Comparison of ENCODE assay signal across 1 cellular context in the genomic region with DNA sequence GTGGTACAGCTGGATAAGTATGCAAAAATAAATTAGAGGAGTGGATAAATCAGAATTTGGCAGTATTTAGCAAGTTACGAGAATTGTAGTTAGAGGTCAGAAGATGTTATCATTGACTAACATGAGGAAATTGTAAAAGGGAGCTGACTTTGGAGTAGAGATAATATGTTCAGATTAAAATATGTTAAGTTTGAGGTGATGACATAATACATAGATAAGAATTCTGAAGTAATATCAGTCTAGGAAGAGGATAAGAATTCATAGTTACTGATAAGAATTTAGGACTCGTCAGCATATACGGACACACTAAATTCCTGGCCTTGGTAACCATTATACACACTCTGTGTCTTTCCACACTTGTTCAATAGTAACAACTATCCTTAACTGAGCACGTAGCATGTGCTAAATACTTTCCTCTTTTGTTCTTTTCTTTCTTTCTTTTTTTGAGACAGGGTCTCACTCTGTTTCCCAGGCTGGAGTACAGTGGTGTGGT.
TF ChIP-seq lines count a peak whose summit lies in the region.

No MANE protein-coding gene starts in this region.

TF ChIP-seq in K562, 482 proteins besides CTCF, POLR2A, EP300 and RAD21 (continued from another document):
- TF ChIP-seq, protein P1, sequence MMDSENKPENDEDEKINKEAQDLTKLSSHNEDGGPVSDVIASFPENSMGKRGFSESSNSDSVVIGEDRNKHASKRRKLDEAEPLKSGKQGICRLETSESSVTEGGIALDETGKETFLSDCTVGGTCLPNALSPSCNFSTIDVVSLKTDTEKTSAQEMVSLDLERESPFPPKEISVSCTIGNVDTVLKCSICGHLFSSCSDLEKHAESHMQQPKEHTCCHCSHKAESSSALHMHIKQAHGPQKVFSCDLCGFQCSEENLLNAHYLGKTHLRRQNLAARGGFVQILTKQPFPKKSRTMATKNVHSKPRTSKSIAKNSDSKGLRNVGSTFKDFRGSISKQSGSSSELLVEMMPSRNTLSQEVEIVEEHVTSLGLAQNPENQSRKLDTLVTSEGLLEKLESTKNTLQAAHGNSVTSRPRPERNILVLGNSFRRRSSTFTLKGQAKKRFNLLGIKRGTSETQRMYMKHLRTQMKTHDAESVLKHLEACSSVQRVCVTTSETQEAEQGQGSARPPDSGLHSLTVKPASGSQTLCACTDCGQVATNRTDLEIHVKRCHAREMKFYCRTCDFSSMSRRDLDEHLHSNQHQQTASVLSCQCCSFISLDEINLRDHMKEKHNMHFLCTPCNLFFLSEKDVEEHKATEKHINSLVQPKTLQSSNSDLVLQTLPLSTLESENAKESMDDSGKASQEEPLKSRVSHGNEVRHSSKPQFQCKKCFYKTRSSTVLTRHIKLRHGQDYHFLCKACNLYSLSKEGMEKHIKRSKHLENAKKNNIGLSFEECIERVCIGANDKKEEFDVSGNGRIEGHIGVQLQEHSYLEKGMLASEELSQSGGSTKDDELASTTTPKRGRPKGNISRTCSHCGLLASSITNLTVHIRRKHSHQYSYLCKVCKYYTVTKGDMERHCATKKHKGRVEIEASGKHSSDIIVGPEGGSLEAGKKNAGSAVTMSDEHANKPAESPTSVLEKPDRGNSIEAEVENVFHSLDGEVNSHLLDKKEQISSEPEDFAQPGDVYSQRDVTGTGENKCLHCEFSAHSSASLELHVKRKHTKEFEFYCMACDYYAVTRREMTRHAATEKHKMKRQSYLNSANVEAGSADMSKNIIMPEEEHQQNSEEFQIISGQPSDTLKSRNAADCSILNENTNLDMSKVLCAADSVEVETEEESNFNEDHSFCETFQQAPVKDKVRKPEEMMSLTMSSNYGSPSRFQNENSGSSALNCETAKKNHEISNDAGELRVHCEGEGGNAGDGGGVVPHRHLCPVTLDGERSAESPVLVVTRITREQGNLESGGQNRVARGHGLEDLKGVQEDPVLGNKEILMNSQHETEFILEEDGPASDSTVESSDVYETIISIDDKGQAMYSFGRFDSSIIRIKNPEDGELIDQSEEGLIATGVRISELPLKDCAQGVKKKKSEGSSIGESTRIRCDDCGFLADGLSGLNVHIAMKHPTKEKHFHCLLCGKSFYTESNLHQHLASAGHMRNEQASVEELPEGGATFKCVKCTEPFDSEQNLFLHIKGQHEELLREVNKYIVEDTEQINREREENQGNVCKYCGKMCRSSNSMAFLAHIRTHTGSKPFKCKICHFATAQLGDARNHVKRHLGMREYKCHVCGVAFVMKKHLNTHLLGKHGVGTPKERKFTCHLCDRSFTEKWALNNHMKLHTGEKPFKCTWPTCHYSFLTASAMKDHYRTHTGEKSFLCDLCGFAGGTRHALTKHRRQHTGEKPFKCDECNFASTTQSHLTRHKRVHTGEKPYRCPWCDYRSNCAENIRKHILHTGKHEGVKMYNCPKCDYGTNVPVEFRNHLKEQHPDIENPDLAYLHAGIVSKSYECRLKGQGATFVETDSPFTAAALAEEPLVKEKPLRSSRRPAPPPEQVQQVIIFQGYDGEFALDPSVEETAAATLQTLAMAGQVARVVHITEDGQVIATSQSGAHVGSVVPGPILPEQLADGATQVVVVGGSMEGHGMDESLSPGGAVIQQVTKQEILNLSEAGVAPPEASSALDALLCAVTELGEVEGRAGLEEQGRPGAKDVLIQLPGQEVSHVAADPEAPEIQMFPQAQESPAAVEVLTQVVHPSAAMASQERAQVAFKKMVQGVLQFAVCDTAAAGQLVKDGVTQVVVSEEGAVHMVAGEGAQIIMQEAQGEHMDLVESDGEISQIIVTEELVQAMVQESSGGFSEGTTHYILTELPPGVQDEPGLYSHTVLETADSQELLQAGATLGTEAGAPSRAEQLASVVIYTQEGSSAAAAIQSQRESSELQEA (IDR thresholded peaks at IDR 0.05; ENCODE audit: low read depth): no peak
- TF ChIP-seq RFX1 (IDR thresholded peaks at IDR 0.05) (no peak), MXI1 (IDR thresholded peaks at IDR 0.05; ENCODE audit: low read depth, low read length) (no peak), ZNF384 (IDR thresholded peaks at IDR 0.05; ENCODE audit: low read depth, low read length) (no peak), TEAD1 (CRISPR knock-in tag; IDR thresholded peaks at IDR 0.05) (no peak), ZNF316 (IDR thresholded peaks at IDR 0.05) (peak; percentile 77), ZNF707 (CRISPR knock-in tag; conservative IDR thresholded peaks at IDR 0.05) (no peak), NFYB (IDR thresholded peaks at IDR 0.05; ENCODE audit: extremely low read depth, insufficient read length) (no peak), MECOM (CRISPR knock-in tag; IDR thresholded peaks at IDR 0.05) (no peak), CCNT2 (IDR thresholded peaks at IDR 0.05; ENCODE audit: borderline replicate concordance, extremely low read depth, insufficient read length, low read depth, low read length) (no peak), PPARD (CRISPR knock-in tag; IDR thresholded peaks at IDR 0.05) (no peak), C11orf30 (IDR thresholded peaks at IDR 0.05; ENCODE audit: low read depth) (peak; percentile 65), PHTF2 (CRISPR knock-in tag; IDR thresholded peaks at IDR 0.05) (no peak), FOXM1 (IDR thresholded peaks at IDR 0.05; ENCODE audit: low read depth) (no peak), FOXM1 (CRISPR knock-in tag; IDR thresholded peaks at IDR 0.05; ENCODE audit: low read depth) (no peak), ZZZ3 (IDR thresholded peaks at IDR 0.05) (no peak), SNIP1 (IDR thresholded peaks at IDR 0.05; ENCODE audit: low read depth) (no peak), MAFG (tag; conservative IDR thresholded peaks at IDR 0.05) (peak; percentile 36; the same call in 1 of the 2 replicates), NRF1 (conservative IDR thresholded peaks at IDR 0.05 in 1 of 2, IDR thresholded peaks at IDR 0.05 in 1 of 2) (no peak), U2AF2 (optimal IDR thresholded peaks at IDR 0.05; ENCODE audit: low read depth, low read length) (no peak), CHCHD3 (CRISPR knock-in tag; IDR thresholded peaks at IDR 0.05) (no peak), ZKSCAN3 (CRISPR knock-in tag; IDR thresholded peaks at IDR 0.05) (no peak), ILK (tag; IDR thresholded peaks at IDR 0.05; ENCODE audit: borderline replicate concordance, low read depth) (no peak), PYGO2 (tag; IDR thresholded peaks at IDR 0.05) (no peak), NR2C2 (CRISPR knock-in tag; IDR thresholded peaks at IDR 0.05) (no peak), NR2C2 (tag; IDR thresholded peaks at IDR 0.05) (no peak), GABPA (tag; conservative IDR thresholded peaks at IDR 0.05; ENCODE audit: low read depth) (no peak), ZNF124 (CRISPR knock-in tag; IDR thresholded peaks at IDR 0.05) (no peak), PHF8 (IDR thresholded peaks at IDR 0.05; ENCODE audit: borderline replicate concordance, low read length) (no peak)
- TF ChIP-seq, protein P2, sequence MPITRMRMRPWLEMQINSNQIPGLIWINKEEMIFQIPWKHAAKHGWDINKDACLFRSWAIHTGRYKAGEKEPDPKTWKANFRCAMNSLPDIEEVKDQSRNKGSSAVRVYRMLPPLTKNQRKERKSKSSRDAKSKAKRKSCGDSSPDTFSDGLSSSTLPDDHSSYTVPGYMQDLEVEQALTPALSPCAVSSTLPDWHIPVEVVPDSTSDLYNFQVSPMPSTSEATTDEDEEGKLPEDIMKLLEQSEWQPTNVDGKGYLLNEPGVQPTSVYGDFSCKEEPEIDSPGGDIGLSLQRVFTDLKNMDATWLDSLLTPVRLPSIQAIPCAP (CRISPR knock-in tag; IDR thresholded peaks at IDR 0.05; ENCODE audit: borderline replicate concordance): no peak
- TF ChIP-seq, protein P3, sequence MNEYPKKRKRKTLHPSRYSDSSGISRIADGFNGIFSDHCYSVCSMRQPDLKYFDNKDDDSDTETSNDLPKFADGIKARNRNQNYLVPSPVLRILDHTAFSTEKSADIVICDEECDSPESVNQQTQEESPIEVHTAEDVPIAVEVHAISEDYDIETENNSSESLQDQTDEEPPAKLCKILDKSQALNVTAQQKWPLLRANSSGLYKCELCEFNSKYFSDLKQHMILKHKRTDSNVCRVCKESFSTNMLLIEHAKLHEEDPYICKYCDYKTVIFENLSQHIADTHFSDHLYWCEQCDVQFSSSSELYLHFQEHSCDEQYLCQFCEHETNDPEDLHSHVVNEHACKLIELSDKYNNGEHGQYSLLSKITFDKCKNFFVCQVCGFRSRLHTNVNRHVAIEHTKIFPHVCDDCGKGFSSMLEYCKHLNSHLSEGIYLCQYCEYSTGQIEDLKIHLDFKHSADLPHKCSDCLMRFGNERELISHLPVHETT (CRISPR knock-in tag; conservative IDR thresholded peaks at IDR 0.05 in 1 of 2, IDR thresholded peaks at IDR 0.05 in 1 of 2): no peak
- TF ChIP-seq, protein P4, sequence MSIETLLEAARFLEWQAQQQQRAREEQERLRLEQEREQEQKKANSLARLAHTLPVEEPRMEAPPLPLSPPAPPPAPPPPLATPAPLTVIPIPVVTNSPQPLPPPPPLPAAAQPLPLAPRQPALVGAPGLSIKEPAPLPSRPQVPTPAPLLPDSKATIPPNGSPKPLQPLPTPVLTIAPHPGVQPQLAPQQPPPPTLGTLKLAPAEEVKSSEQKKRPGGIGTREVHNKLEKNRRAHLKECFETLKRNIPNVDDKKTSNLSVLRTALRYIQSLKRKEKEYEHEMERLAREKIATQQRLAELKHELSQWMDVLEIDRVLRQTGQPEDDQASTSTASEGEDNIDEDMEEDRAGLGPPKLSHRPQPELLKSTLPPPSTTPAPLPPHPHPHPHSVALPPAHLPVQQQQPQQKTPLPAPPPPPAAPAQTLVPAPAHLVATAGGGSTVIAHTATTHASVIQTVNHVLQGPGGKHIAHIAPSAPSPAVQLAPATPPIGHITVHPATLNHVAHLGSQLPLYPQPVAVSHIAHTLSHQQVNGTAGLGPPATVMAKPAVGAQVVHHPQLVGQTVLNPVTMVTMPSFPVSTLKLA (conservative IDR thresholded peaks at IDR 0.05): no peak
- TF ChIP-seq, protein P5, sequence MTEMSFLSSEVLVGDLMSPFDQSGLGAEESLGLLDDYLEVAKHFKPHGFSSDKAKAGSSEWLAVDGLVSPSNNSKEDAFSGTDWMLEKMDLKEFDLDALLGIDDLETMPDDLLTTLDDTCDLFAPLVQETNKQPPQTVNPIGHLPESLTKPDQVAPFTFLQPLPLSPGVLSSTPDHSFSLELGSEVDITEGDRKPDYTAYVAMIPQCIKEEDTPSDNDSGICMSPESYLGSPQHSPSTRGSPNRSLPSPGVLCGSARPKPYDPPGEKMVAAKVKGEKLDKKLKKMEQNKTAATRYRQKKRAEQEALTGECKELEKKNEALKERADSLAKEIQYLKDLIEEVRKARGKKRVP (CRISPR knock-in tag; IDR thresholded peaks at IDR 0.05): no peak
- TF ChIP-seq, protein P6, sequence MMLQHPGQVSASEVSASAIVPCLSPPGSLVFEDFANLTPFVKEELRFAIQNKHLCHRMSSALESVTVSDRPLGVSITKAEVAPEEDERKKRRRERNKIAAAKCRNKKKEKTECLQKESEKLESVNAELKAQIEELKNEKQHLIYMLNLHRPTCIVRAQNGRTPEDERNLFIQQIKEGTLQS (IDR thresholded peaks at IDR 0.05): peak; percentile 41; the same call in 1 of the 2 replicates
- TF ChIP-seq, protein P6 (CRISPR knock-in tag; conservative IDR thresholded peaks at IDR 0.05): no peak
- TF ChIP-seq, protein P7, sequence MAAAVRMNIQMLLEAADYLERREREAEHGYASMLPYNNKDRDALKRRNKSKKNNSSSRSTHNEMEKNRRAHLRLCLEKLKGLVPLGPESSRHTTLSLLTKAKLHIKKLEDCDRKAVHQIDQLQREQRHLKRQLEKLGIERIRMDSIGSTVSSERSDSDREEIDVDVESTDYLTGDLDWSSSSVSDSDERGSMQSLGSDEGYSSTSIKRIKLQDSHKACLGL (CRISPR knock-in tag; IDR thresholded peaks at IDR 0.05; ENCODE audit: borderline replicate concordance, poor library complexity, severe bottlenecking): no peak
- TF ChIP-seq, protein P8, sequence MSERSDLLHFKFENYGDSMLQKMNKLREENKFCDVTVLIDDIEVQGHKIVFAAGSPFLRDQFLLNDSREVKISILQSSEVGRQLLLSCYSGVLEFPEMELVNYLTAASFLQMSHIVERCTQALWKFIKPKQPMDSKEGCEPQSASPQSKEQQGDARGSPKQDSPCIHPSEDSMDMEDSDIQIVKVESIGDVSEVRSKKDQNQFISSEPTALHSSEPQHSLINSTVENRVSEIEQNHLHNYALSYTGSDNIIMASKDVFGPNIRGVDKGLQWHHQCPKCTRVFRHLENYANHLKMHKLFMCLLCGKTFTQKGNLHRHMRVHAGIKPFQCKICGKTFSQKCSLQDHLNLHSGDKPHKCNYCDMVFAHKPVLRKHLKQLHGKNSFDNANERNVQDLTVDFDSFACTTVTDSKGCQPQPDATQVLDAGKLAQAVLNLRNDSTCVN (CRISPR knock-in tag; IDR thresholded peaks at IDR 0.05): no peak
